ENCODE assay signal across 12 cellular contexts in genomic region chr3:53650424-53650823, GRCh38.
DNase-seq lines count a peak whose midpoint lies in the region; ATAC-seq lines count a peak whose summit lies in the region.
"Had no signal": no experiment of that assay in that cellular context is flagged by ENCODE, and none has a peak within 500 bp of the region (broad histone marks: within the 10 kb centered on the region; RNA-seq: fewer than 3 reads in every experiment).

No MANE protein-coding gene starts in this region.

- DNase-seq in activated CD4-positive, alpha-beta T cell treated with anti-CD3 and anti-CD28 coated beads for 48 hours = peak; percentile 13
- no peak for DNase-seq in activated CD4-positive, alpha-beta T cell treated with anti-CD3 and anti-CD28 coated beads for 1 hour
- DNase-seq in germinal center (ENCODE audit: low spot score) = peak; percentile 41
- DNase-seq in H7 = no peak
- no peak for DNase-seq in effector CD8-positive, alpha-beta T cell (lab: John Stamatoyannopoulos, UW)
- no peak for DNase-seq in SW 1271 (lab: John Stamatoyannopoulos, UW)
- DNase-seq: activated naive CD8-positive, alpha-beta T cell treated with anti-CD3 and anti-CD28 coated beads, Interleukin-2, amount 10 ng/mL, durations not matched to agents 7 days and 5 days; hippocampal formation; midbrain; NCI-H1105 had no signal

- peak; percentile 86 for ATAC-seq in GM21515 (IDR thresholded peaks at IDR 0.05; ENCODE audit: unreplicated experiment)
- ATAC-seq in HG03103 (IDR thresholded peaks at IDR 0.05; ENCODE audit: low read depth, unreplicated experiment) = peak; percentile 77

- no peaks in the 10 kb centered on the region for H3K27me3 ChIP-seq in H7 (ENCODE audit: control insufficient read depth, insufficient read depth, low read length)

- H3K4me3 ChIP-seq in H7 (ENCODE audit: insufficient read depth, low read depth, low read length) = no peak overlapping the region

- no peaks in the 10 kb centered on the region for H3K36me3 ChIP-seq in H7 (replicated peaks; ENCODE audit: control insufficient read depth, insufficient read depth, low read length)

Comparison
In these comparisons a context has a peak if more than half of its experiments do, and no peak if none do; other contexts are left out.
1. DNase-seq: peak in activated CD4-positive, alpha-beta T cell treated with anti-CD3 and anti-CD28 coated beads for 48 hours (single experiment) and germinal center (single experiment); none in activated CD4-positive, alpha-beta T cell treated with anti-CD3 and anti-CD28 coated beads for 1 hour (single experiment), H7 (single experiment), effector CD8-positive, alpha-beta T cell (single experiment) and SW 1271 (0 of 2).